ENCODE assay signal across 8 cellular contexts in the genomic region with DNA sequence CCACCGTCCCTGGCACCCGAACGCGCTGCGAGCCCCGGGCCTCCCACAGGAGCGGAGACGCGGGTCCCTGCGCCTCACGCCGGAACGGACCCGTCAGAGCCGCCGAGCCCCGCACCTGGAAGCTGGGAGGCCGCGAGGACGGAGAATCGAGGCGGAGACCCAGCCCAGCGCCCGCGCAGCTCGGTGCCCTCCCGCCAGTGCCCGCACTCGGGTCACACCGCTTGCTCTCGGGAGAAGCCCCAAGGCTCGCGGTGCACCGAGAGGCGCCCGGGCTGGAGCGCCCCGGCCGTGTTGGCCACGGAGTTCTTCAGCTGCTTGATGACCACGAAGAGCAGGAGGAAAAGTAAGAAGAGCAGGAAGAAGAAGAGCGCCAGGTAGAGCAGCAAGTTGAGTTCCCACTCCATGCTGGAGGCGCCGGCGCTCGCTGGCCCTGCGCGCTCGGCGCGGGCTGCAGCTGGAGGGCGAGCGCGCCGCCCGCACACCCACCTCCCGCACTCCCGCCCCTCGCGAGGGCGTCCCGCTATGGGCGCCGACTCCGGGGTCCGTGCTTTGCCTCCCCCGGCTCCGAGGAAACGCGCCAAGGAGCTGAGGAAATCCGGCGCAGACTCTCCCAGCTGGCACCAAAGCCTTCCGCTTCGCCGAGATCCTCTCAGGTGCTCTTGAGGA. TPM values are rescaled to one million over a fixed set of nuclear protein-coding genes. Genes with fewer than 3 reads are reported as not detected.
DNase-seq lines count a peak whose midpoint lies in the region; ATAC-seq, FAIRE-seq and TF ChIP-seq lines count a peak whose summit lies in the region.

Gene SMIM43 (minus strand): TSS at position 463 of the 666 bp plus-strand sequence. CDS start 59 bp downstream, at position 404.

- H3K4me3 Mint-ChIP-seq in CD4-positive, CD25-positive, alpha-beta regulatory T cell = peak within 1 kb of the TSS in 3 of 4 donors; percentile 29 to 57 (median 54)
- H3K4me3 Mint-ChIP-seq in naive B cell = peak within 1 kb of the TSS in 6 of 8 donors; percentile 26 to 65 (median 42)

- no peaks in the 10 kb centered on the region for H3K36me3 ChIP-seq in CD4-positive, CD25-positive, alpha-beta regulatory T cell (ENCODE audit: control insufficient read depth, insufficient read depth, low read length)
- H3K36me3 ChIP-seq in IMR-90 (ENCODE audit: control insufficient read depth, insufficient read depth, low read length) = no peaks in the 10 kb centered on the region
- no peaks in the 10 kb centered on the region for H3K36me3 ChIP-seq in ectodermal cell (ENCODE audit: control insufficient read depth, insufficient read depth, low read length)
- H3K36me3 ChIP-seq in small intestine (ENCODE audit: control insufficient read depth in 2 of 2, insufficient read depth in 2 of 2, low read length in 2 of 2) = no peaks in the 10 kb centered on the region

- peak within 1 kb of the TSS; percentile 37; the same call in 1 of the 2 replicates for H3K56ac ChIP-seq in IMR-90 (ENCODE audit: extremely low read depth, insufficient read depth, low read length)

- in situ Hi-C loops in IMR-90 (cut with MboI; ENCODE audit: low sequenced_read_pairs) = no loop called here

- intact Hi-C loops in IMR-90 (cut with micrococcal nuclease) = loop anchor here (5.0 kb wide), 1 partner anchor 52 kb away; no protein-coding TSS in a partner anchor

- POLR2A ChIA-PET in IMR-90 (lab: Charles Lee; ENCODE audit: unreplicated experiment) = no interaction called here

- H3K4me3 ChIP-seq in CD4-positive, CD25-positive, alpha-beta regulatory T cell (ENCODE audit: low read depth, low read length) = no peak within 1 kb of the TSS
- H3K4me3 ChIP-seq in IMR-90 (ENCODE audit: insufficient read depth, low read depth, low read length) = peak within 1 kb of the TSS; percentile 95
- H3K4me3 ChIP-seq in ectodermal cell (ENCODE audit: insufficient read depth, low read depth, low read length) = peak within 1 kb of the TSS; percentile 42
- H3K4me3 ChIP-seq in small intestine (ENCODE audit: low read depth in 1 of 2, low read length in 2 of 2) = no peak within 1 kb of the TSS

- H2AK5ac ChIP-seq in IMR-90 (ENCODE audit: low read depth, low read length) = peak within 1 kb of the TSS; percentile 79

- no peak for DNase-seq in CD4-positive, CD25-positive, alpha-beta regulatory T cell
- DNase-seq in IMR-90 (no peak), naive B cell (no peak), HuH-7.5 (ENCODE audit: low spot score) (no peak), small intestine (no peak), NCI-H2029 treated with DMSO at 0.1 percent for 48 hours (lab: John Stamatoyannopoulos, UW) (no peak), NOMO-1 (lab: John Stamatoyannopoulos, UW; ENCODE audit: unreplicated experiment in 2 of 2) (no peak)

- H3K14ac ChIP-seq in IMR-90 (replicated peaks; ENCODE audit: low read depth, low read length) = peak within 1 kb of the TSS; percentile 30; the same call in 1 of the 2 replicates

- H3K4me1 ChIP-seq in CD4-positive, CD25-positive, alpha-beta regulatory T cell (ENCODE audit: control insufficient read depth, insufficient read depth, low read length, poor library complexity, severe bottlenecking) = peaks cover 9% of the 10 kb centered on the region
- H3K4me1 ChIP-seq in IMR-90 (ENCODE audit: control insufficient read depth, insufficient read depth, low read length) (peaks cover 4% of the 10 kb centered on the region), ectodermal cell (ENCODE audit: control insufficient read depth, insufficient read depth, low read length) (peaks cover 5% of the 10 kb centered on the region), small intestine (ENCODE audit: control insufficient read depth in 2 of 2, insufficient read depth in 1 of 2, low read depth in 1 of 2, low read length in 1 of 2) (peaks cover 0 to 2% of the 10 kb centered on the region in 2 donors)

- H3K79me1 ChIP-seq in IMR-90 (ENCODE audit: low read depth in 1 of 2, low read length in 2 of 2) = peaks cover 0 to 3% of the 10 kb centered on the region in 2 experiments; a peak in 2 of 4 replicates

- H4K5ac ChIP-seq in IMR-90 (ENCODE audit: low read depth, low read length) = peak within 1 kb of the TSS; percentile 74

- ATAC-seq in CD4-positive, CD25-positive, alpha-beta regulatory T cell (ENCODE audit: low read depth in 2 of 2) = no peak
- peak; percentile 78 for ATAC-seq in IMR-90 (ENCODE audit: low read depth)
- no peak for ATAC-seq in naive B cell (ENCODE audit: low read depth in 2 of 2)

- peak within 1 kb of the TSS; percentile 59; the same call in 2 of the 3 replicates for H2BK15ac ChIP-seq in IMR-90 (ENCODE audit: low read depth, low read length)

- H3K4me2 ChIP-seq in IMR-90 (ENCODE audit: low read depth, low read length) = peak within 1 kb of the TSS; percentile 91

- H3K27me3 Mint-ChIP-seq in CD4-positive, CD25-positive, alpha-beta regulatory T cell = peaks cover 70% of the 10 kb centered on the region
- H3K27me3 Mint-ChIP-seq in naive B cell = peaks cover 62 to 79% (median 73%) of the 10 kb centered on the region in 3 donors

- H3K18ac ChIP-seq in IMR-90 (ENCODE audit: low read depth, low read length) = peak within 1 kb of the TSS; percentile 81

- no peaks in the 10 kb centered on the region for H3K9me3 ChIP-seq in CD4-positive, CD25-positive, alpha-beta regulatory T cell (ENCODE audit: control insufficient read depth in 2 of 2, low read length in 2 of 2)
- no peaks in the 10 kb centered on the region for H3K9me3 ChIP-seq in IMR-90 (ENCODE audit: control insufficient read depth, insufficient read depth, low read length)
- H3K9me3 ChIP-seq in ectodermal cell (ENCODE audit: control insufficient read depth, low read length) = no peaks in the 10 kb centered on the region
- no peaks in the 10 kb centered on the region for H3K9me3 ChIP-seq in small intestine (ENCODE audit: control insufficient read depth, low read depth)

- peaks cover 0 to 5% (median 0%) of the 10 kb centered on the region in 7 donors for H3K9me3 Mint-ChIP-seq in CD4-positive, CD25-positive, alpha-beta regulatory T cell
- no peaks in the 10 kb centered on the region for H3K9me3 Mint-ChIP-seq in naive B cell

- H3K23ac ChIP-seq in IMR-90 (ENCODE audit: low read depth, low read length) = peak within 1 kb of the TSS; percentile 79; the same call in 1 of the 2 replicates

- peak within 1 kb of the TSS; percentile 81; the same call in 1 of the 2 replicates for H4K91ac ChIP-seq in IMR-90 (ENCODE audit: insufficient read depth, low read depth, low read length)

- no peak for TF ChIP-seq POLR2A in IMR-90 (IDR thresholded peaks at IDR 0.05; ENCODE audit: low read depth, low read length)

- peak within 1 kb of the TSS; percentile 70 for H2BK120ac ChIP-seq in IMR-90 (ENCODE audit: low read depth, low read length)

- no peak for FAIRE-seq in small intestine (lab: Jason Lieb, UNC)

- H3K4ac ChIP-seq in IMR-90 (ENCODE audit: low read depth, low read length) = peak within 1 kb of the TSS; percentile 67

- no peak within 1 kb of the TSS for H3K27ac ChIP-seq in CD4-positive, CD25-positive, alpha-beta regulatory T cell (ENCODE audit: insufficient read depth, low read length, poor library complexity, severe bottlenecking)
- peak within 1 kb of the TSS; percentile 38; the same call in 1 of the 2 replicates for H3K27ac ChIP-seq in IMR-90 (ENCODE audit: insufficient read depth, low read length)
- no peak within 1 kb of the TSS for H3K27ac ChIP-seq in ectodermal cell (ENCODE audit: insufficient read depth, low read depth, low read length, poor library complexity, severe bottlenecking)
- H3K27ac ChIP-seq in small intestine (ENCODE audit: low read depth in 1 of 2, low read length in 1 of 2) = no peak within 1 kb of the TSS

- CTCF ChIA-PET in IMR-90 (lab: Yijun Ruan, JAX) = interaction anchor here (0.9 to 1.1 kb wide), 2 partner anchors 44 to 57 kb away, joined by 3 to 4 read pairs; no protein-coding TSS in a partner anchor

- peak within 1 kb of the TSS; percentile 74 to 81; a peak in 3 of 4 replicates for H4K8ac ChIP-seq in IMR-90 (ENCODE audit: low read depth in 2 of 2, low read length in 2 of 2)

- peak within 1 kb of the TSS; percentile 71 for H2AK9ac ChIP-seq in IMR-90 (replicated peaks; ENCODE audit: low read depth, low read length, poor library complexity)

- 5% methylated on average over 41 of the region's 75 CpGs; no CpG with 5 or more reads in 1 of the 2 experiments for WGBS in IMR-90 (ENCODE audit: extremely low coverage in 2 of 2, insufficient read length in 1 of 2), 2 experiments
- whole genome bisulfite sequencing in ectodermal cell, 2 experiments = 1% methylated on average over 75 of the region's 75 CpGs
- WGBS in small intestine, 3 donors = 1 to 6% (median 3%) methylated on average over 63 to 75 of the region's 75 CpGs

- peaks cover 0 to 11% (median 5%) of the 10 kb centered on the region in 4 donors for H3K4me1 Mint-ChIP-seq in CD4-positive, CD25-positive, alpha-beta regulatory T cell
- H3K4me1 Mint-ChIP-seq in naive B cell = peaks cover 5 to 8% (median 7%) of the 10 kb centered on the region in 3 donors

- H2BK20ac ChIP-seq in IMR-90 (ENCODE audit: low read depth, low read length) = peak within 1 kb of the TSS; percentile 54

- H4K20me1 ChIP-seq in IMR-90 (ENCODE audit: insufficient read depth, low read length) = no peaks in the 10 kb centered on the region

- no peak for TF ChIP-seq CTCF in IMR-90 (conservative IDR thresholded peaks at IDR 0.05; ENCODE audit: low read depth, low read length)

- dilution Hi-C loops in IMR-90 (cut with HindIII; ENCODE audit: low sequenced_read_pairs, unreplicated experiment) = no loop called here

- peak within 1 kb of the TSS; percentile 5 for H2BK5ac ChIP-seq in IMR-90 (ENCODE audit: low read depth, low read length, poor library complexity, severe bottlenecking)

- 0 out of 2 replicates have a peak, but pooled peaks cover 6% of the 10 kb centered on the region for H3K9me1 ChIP-seq in IMR-90 (ENCODE audit: insufficient read depth, low read length)

- no TSS peak for BruUV-seq in IMR-90 (replicated peaks; lab: Mats Ljungman, UMichigan)

- peak within 1 kb of the TSS; percentile 77 for H3K9ac ChIP-seq in IMR-90 (ENCODE audit: low read depth, low read length)

- no peak for TF ChIP-seq RAD21 in IMR-90 (IDR thresholded peaks at IDR 0.05; ENCODE audit: low read length)

- no peaks in the 10 kb centered on the region for H3K36me3 Mint-ChIP-seq in CD4-positive, CD25-positive, alpha-beta regulatory T cell
- no peaks in the 10 kb centered on the region for H3K36me3 Mint-ChIP-seq in naive B cell

- peak within 1 kb of the TSS; percentile 92 for H2AFZ ChIP-seq in IMR-90 (replicated peaks; ENCODE audit: low read length, poor library complexity)

- peaks cover 42% of the 10 kb centered on the region for H3K27me3 ChIP-seq in CD4-positive, CD25-positive, alpha-beta regulatory T cell (ENCODE audit: control insufficient read depth, insufficient read depth, low read length)
- no peaks in the 10 kb centered on the region for H3K27me3 ChIP-seq in IMR-90 (ENCODE audit: control insufficient read depth, insufficient read depth, low read length)
- H3K27me3 ChIP-seq in ectodermal cell (ENCODE audit: control insufficient read depth, insufficient read depth, low read length, poor library complexity, severe bottlenecking) = peaks cover 48% of the 10 kb centered on the region
- H3K27me3 ChIP-seq in small intestine (ENCODE audit: control insufficient read depth in 2 of 2, insufficient read depth in 2 of 2, low read length in 2 of 2) = peaks cover 4 to 18% of the 10 kb centered on the region in 2 donors

- H3K27ac Mint-ChIP-seq in CD4-positive, CD25-positive, alpha-beta regulatory T cell = no peak within 1 kb of the TSS
- peak within 1 kb of the TSS in 2 of 6 donors; percentile 3 to 56 for H3K27ac Mint-ChIP-seq in naive B cell

RNA-seq across cellular contexts. Expression of gene SMIM43, which starts in this region (rescaled TPM):
- not detected for total RNA-seq in CD4-positive, CD25-positive, alpha-beta regulatory T cell
- 1 to 10 TPM in 1 of 4 donors, under 1 TPM in 2, not detected in 1; 0.14 to 1.8 (median 0.56) TPM for polyA plus RNA-seq in CD4-positive, CD25-positive, alpha-beta regulatory T cell
- total RNA-seq in IMR-90 (2012; rRNA removed) = 1.4 TPM in 2 replicates
- polyA plus RNA-seq in IMR-90 (2012; rRNA removed) = 2.0 and 2.8 TPM in 2 replicates
- polyA plus RNA-seq in IMR-90 (2012; cell fraction: cytosol; rRNA removed) = 0.68 and 0.71 TPM in 2 replicates
- 1.1 and 4.1 TPM in 2 replicates for polyA plus RNA-seq in IMR-90 (2012; cell fraction: nucleus; rRNA removed; ENCODE audit: low replicate concordance)
- polyA plus RNA-seq in ectodermal cell (2013, experiment 1 of 4) = 0.33 TPM
- polyA plus RNA-seq in ectodermal cell (2013, experiment 2 of 4) = 0.50 TPM
- polyA plus RNA-seq in ectodermal cell (2013, experiment 3 of 4) = 0.32 TPM
- polyA plus RNA-seq in ectodermal cell (2013, experiment 4 of 4) = 0.45 TPM
- not detected for polyA plus RNA-seq in naive B cell (ENCODE audit: low read depth in 6 of 6)
- under 1 TPM in 1 of 3 donors, not detected in 2; 0.19 TPM for polyA plus RNA-seq in small intestine

Comparison
In these comparisons a context has a peak if more than half of its experiments do, and no peak if none do; other contexts are left out.
1. H3K4me3 ChIP-seq: peak in IMR-90 (single experiment) and ectodermal cell (single experiment); none in CD4-positive, CD25-positive, alpha-beta regulatory T cell (single experiment) and small intestine (0 of 2).